In the genomic region with DNA sequence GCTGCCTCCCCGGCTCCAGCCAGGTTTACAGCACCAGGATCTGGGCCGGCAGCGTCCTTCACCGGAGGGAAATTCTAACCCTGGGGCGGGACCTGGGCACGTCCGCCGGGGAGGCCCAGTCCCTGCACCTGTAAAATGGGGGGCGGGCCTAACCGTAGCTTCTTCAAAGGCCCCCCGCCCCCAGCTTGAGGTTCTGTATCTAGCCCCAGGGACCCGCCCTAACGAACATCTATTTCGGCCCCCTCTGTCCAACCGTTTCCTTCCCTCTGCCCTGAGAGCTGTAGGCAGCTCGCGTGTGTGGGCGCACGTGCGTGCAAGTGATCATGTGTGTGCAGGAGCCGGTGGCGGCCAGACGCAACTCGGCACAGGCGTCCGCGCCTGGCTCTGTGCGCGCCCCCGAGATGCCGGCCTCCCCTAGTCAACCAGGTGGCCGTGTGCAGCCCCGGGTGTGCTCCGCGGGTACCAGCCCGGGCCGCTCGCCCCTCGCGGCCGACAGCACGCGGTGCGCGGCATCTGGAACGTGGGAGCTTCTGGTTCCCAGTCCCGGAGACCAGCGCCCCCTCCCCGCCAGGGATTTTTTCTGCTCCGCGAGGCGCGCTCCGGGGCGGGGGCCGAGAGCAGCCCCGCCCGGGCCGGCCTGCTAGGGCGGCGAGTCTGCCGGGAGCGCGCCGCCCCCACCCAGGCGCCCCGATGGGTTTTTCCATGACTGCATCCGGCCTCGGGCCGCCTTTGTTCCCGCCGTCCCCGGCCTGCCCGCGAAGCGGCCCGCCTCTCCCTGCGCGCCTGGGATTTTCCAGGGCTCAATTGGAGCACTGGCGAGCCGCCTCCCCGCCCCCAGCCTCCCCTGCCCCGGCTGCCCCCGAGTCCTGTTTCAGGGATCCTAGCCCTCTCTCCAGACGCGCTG, we compare ENCODE assay signal across 8 cellular contexts. TPM values are rescaled to one million over a fixed set of nuclear protein-coding genes. Genes with fewer than 3 reads are reported as not detected.
A peak's percentile ranks its signal among the peaks of the same experiment; 100 is the strongest.
DNase-seq lines count a peak whose midpoint lies in the region; ATAC-seq, FAIRE-seq and TF ChIP-seq lines count a peak whose summit lies in the region.

No MANE protein-coding gene starts in this region.

- H3K9me2 ChIP-seq in SK-N-SH: no peaks in the 10 kb centered on the region

- no peaks in the 10 kb centered on the region for H3K36me3 Mint-ChIP-seq in activated naive CD8-positive, alpha-beta T cell treated with anti-CD3 and anti-CD28 coated beads for 36 hours

- H4K20me1 ChIP-seq in IMR-90 (ENCODE audit: insufficient read depth, low read length): no peaks in the 10 kb centered on the region
- H4K20me1 ChIP-seq in SK-N-SH (ENCODE audit: insufficient read depth): no peaks in the 10 kb centered on the region

- H2BK20ac ChIP-seq in IMR-90 (ENCODE audit: low read depth, low read length): 0 out of 2 replicates have a peak overlapping the region, but pooled peaks have one; percentile 11

- peaks cover 40% of the 10 kb centered on the region for H3K4me1 Mint-ChIP-seq in activated naive CD8-positive, alpha-beta T cell treated with anti-CD3 and anti-CD28 coated beads for 36 hours

- peak overlapping the region; percentile 96 for H3K14ac ChIP-seq in IMR-90 (replicated peaks; ENCODE audit: low read depth, low read length)

- no peaks in the 10 kb centered on the region for H3K36me3 ChIP-seq in IMR-90 (ENCODE audit: control insufficient read depth, insufficient read depth, low read length)
- no peaks in the 10 kb centered on the region for H3K36me3 ChIP-seq in SK-N-SH (replicated peaks in 1 of 2; ENCODE audit: control insufficient read depth in 1 of 2, insufficient read depth in 2 of 2, low read length in 1 of 2)
- H3K36me3 ChIP-seq in pancreas: no peaks in the 10 kb centered on the region
- H3K36me3 ChIP-seq in tibial artery: no peaks in the 10 kb centered on the region

- H3K23ac ChIP-seq in IMR-90 (ENCODE audit: low read depth, low read length): 0 out of 2 replicates have a peak overlapping the region, but pooled peaks have one; percentile 35

- CTCF ChIA-PET in IMR-90 (lab: Yijun Ruan, JAX): interaction anchor here (0.7 to 2.7 kb wide), 4 partner anchors 38 to 100 kb away, joined by 3 to 14 read pairs (median 4); no protein-coding TSS in a partner anchor
- CTCF ChIA-PET in SK-N-SH (lab: Yijun Ruan, JAX): interaction anchor here (0.6 to 11.6 kb wide), 18 partner anchors 9 to 146 kb away, joined by 3 to 256 read pairs (median 6); a partner anchor contains a TSS

- TF ChIP-seq EP300 in SK-N-SH (IDR thresholded peaks at IDR 0.05; ENCODE audit: borderline replicate concordance in 1 of 2, low read depth in 1 of 2, low read length in 1 of 2): no peak

- H2AK5ac ChIP-seq in IMR-90 (ENCODE audit: low read depth, low read length): peak overlapping the region; percentile 84

- H3K4me2 ChIP-seq in IMR-90 (ENCODE audit: low read depth, low read length) (peak overlapping the region; percentile 51), SK-N-SH (peak overlapping the region; percentile 71; the same call in 1 of the 2 replicates)

- H2AK9ac ChIP-seq in IMR-90 (replicated peaks; ENCODE audit: low read depth, low read length, poor library complexity): peak overlapping the region; percentile 97

- intact Hi-C loops in IMR-90 (cut with micrococcal nuclease): loop anchor here (1.0 to 2.0 kb wide), 3 partner anchors 53 to 172 kb away; a partner anchor contains a TSS
- intact Hi-C loops in Right ventricle myocardium superior (cut with DNase I): loop anchor here (2.0 kb wide), 3 partner anchors 33 to 61 kb away; no protein-coding TSS in a partner anchor
- intact Hi-C loops in pancreas (cut with DNase I): loop anchor here in 1 of 3 donors (5.0 to 10.0 kb wide), 2 partner anchors 58 to 111 kb away; no protein-coding TSS in a partner anchor
- intact Hi-C loops in tibial artery (cut with DNase I; ENCODE audit: low total_unique reads): loop anchor here (2.0 kb wide), 3 partner anchors 29 to 95 kb away; a partner anchor contains a TSS

- H2AFZ ChIP-seq in IMR-90 (replicated peaks; ENCODE audit: low read length, poor library complexity): peak overlapping the region; percentile 95
- H2AFZ ChIP-seq in SK-N-SH (ENCODE audit: low read depth): peak overlapping the region; percentile 90; the same call in 1 of the 2 replicates

- no TSS peak for BruUV-seq in IMR-90 (replicated peaks; lab: Mats Ljungman, UMichigan)

- DNase-seq in EH (ENCODE audit: low read depth) (peak; percentile 92), IMR-90 (peak; percentile 80), SK-N-SH (peak; percentile 93), Right ventricle myocardium superior (peak; percentile 91), pancreas (peak; percentile 70 to 87 (median 81)), tibial artery (peak; percentile 87 to 95)
- DNase-seq in activated naive CD8-positive, alpha-beta T cell treated with anti-CD3 and anti-CD28 coated beads for 36 hours: peak; percentile 94

- peak; percentile 68 for ATAC-seq in GM21529 (IDR thresholded peaks at IDR 0.05; ENCODE audit: unreplicated experiment)
- ATAC-seq in IMR-90 (ENCODE audit: low read depth): peak; percentile 64
- peak; percentile 79 for ATAC-seq in Right ventricle myocardium superior (ENCODE audit: poor library complexity)
- ATAC-seq in pancreas: peak; percentile 68 to 79 (median 72)

- dilution Hi-C loops in IMR-90 (cut with HindIII; ENCODE audit: low sequenced_read_pairs, unreplicated experiment): no loop called here

- H3K27ac ChIP-seq in IMR-90 (ENCODE audit: insufficient read depth, low read length) (peak overlapping the region; percentile 69), SK-N-SH (ENCODE audit: low read depth in 2 of 2, low read length in 1 of 2) (peak overlapping the region in 1 of 2 experiments; percentile 36; a peak in 2 of 4 replicates), pancreas (peak overlapping the region; percentile 71 to 94 (median 86)), tibial artery (peak overlapping the region; percentile 97 to 100)

- H3K27me3 Mint-ChIP-seq in activated naive CD8-positive, alpha-beta T cell treated with anti-CD3 and anti-CD28 coated beads for 36 hours: no peaks in the 10 kb centered on the region

- H4K91ac ChIP-seq in IMR-90 (ENCODE audit: insufficient read depth, low read depth, low read length): peak overlapping the region; percentile 93

- peak overlapping the region; percentile 26 for H3K56ac ChIP-seq in IMR-90 (ENCODE audit: extremely low read depth, insufficient read depth, low read length)

- H3K4me3 ChIP-seq in IMR-90 (ENCODE audit: insufficient read depth, low read depth, low read length) (peak overlapping the region; percentile 42), SK-N-SH (ENCODE audit: low read depth in 2 of 2, low read length in 1 of 2) (peak overlapping the region; percentile 26 to 35; a peak in 3 of 4 replicates), pancreas (peak overlapping the region; percentile 35 to 55 (median 46)), tibial artery (peak overlapping the region; percentile 50 to 68)

- peak overlapping the region; percentile 98 for H3K27ac Mint-ChIP-seq in activated naive CD8-positive, alpha-beta T cell treated with anti-CD3 and anti-CD28 coated beads for 36 hours

- no peaks in the 10 kb centered on the region; a peak in 1 of 4 replicates for H3K79me1 ChIP-seq in IMR-90 (ENCODE audit: low read depth in 1 of 2, low read length in 2 of 2)

- POLR2A ChIA-PET in IMR-90 (lab: Charles Lee; ENCODE audit: unreplicated experiment): interaction anchor here (0.6 to 0.9 kb wide), 2 partner anchors 94 to 96 kb away, joined by 3 to 4 read pairs; a partner anchor contains a TSS
- POLR2A ChIA-PET in SK-N-SH (lab: Yijun Ruan, JAX): interaction anchor here (0.9 to 1.8 kb wide), 6 partner anchors 9 to 150 kb away, joined by 3 to 14 read pairs (median 6); a partner anchor contains a TSS

- peak overlapping the region; percentile 83 to 94 for H4K8ac ChIP-seq in IMR-90 (ENCODE audit: low read depth in 2 of 2, low read length in 2 of 2)

- H3F3A ChIP-seq in SK-N-SH (replicated peaks; ENCODE audit: insufficient read depth): peaks cover 11% of the 10 kb centered on the region

- H2BK5ac ChIP-seq in IMR-90 (ENCODE audit: low read depth, low read length, poor library complexity, severe bottlenecking): peak overlapping the region; percentile 68

- peak overlapping the region; percentile 47; the same call in 1 of the 3 replicates for H2BK15ac ChIP-seq in IMR-90 (ENCODE audit: low read depth, low read length)

- peak overlapping the region; percentile 32 for H4K5ac ChIP-seq in IMR-90 (ENCODE audit: low read depth, low read length)

- FAIRE-seq in pancreas (lab: Jason Lieb, UNC): no peak

- peak overlapping the region; percentile 94 for H3K4ac ChIP-seq in IMR-90 (ENCODE audit: low read depth, low read length)

- in situ Hi-C loops in IMR-90 (cut with MboI; ENCODE audit: low sequenced_read_pairs): loop anchor here (5.0 kb wide), 3 partner anchors 58 to 168 kb away; a partner anchor contains a TSS

- H2BK120ac ChIP-seq in IMR-90 (ENCODE audit: low read depth, low read length): peak overlapping the region; percentile 83

- TF ChIP-seq CTCF in IMR-90 (conservative IDR thresholded peaks at IDR 0.05; ENCODE audit: low read depth, low read length): peak; percentile 32
- peak; percentile 29; the same call in 1 of the 2 replicates for TF ChIP-seq CTCF in SK-N-SH (IDR thresholded peaks at IDR 0.05)
- peak in 1 of 4 donors; percentile 14 for TF ChIP-seq CTCF in pancreas (IDR thresholded peaks at IDR 0.05)
- TF ChIP-seq CTCF in tibial artery (IDR thresholded peaks at IDR 0.05): peak; percentile 23 to 53

- H3K18ac ChIP-seq in IMR-90 (ENCODE audit: low read depth, low read length): peak overlapping the region; percentile 10; the same call in 1 of the 2 replicates

- WGBS in IMR-90 (ENCODE audit: extremely low coverage in 2 of 2, insufficient read length in 1 of 2), 2 experiments: 4% methylated on average over 38 of the region's 86 CpGs; no CpG with 5 or more reads in 1 of the 2 experiments
- WGBS in SK-N-SH (ENCODE audit: low lambda C conversion rate): 37% methylated on average over 17 of the region's 86 CpGs
- 2 to 4% methylated on average over 63 to 86 of the region's 86 CpGs for WGBS in pancreas, 2 donors

- H3K9me1 ChIP-seq in IMR-90 (ENCODE audit: insufficient read depth, low read length): peaks cover 8% of the 10 kb centered on the region; the same call in 1 of the 2 replicates

- TF ChIP-seq POLR2A in IMR-90 (IDR thresholded peaks at IDR 0.05; ENCODE audit: low read depth, low read length): no peak; the same call in 1 of the 2 replicates

- no peaks in the 10 kb centered on the region for H3K27me3 ChIP-seq in IMR-90 (ENCODE audit: control insufficient read depth, insufficient read depth, low read length)
- no peaks in the 10 kb centered on the region for H3K27me3 ChIP-seq in SK-N-SH (ENCODE audit: insufficient read depth)
- H3K27me3 ChIP-seq in pancreas: no peaks in the 10 kb centered on the region
- H3K27me3 ChIP-seq in tibial artery: no peaks in the 10 kb centered on the region

- peaks cover 24% of the 10 kb centered on the region for H3K4me1 ChIP-seq in IMR-90 (ENCODE audit: control insufficient read depth, insufficient read depth, low read length)
- H3K4me1 ChIP-seq in SK-N-SH (ENCODE audit: control insufficient read depth in 1 of 2, insufficient read depth in 2 of 2, low read depth in 1 of 2, low read length in 1 of 2): peaks cover 24 to 26% of the 10 kb centered on the region in 2 experiments; a peak in 3 of 4 replicates
- H3K4me1 ChIP-seq in pancreas: peaks cover 19 to 20% (median 20%) of the 10 kb centered on the region in 3 donors
- H3K4me1 ChIP-seq in tibial artery: peaks cover 23 to 68% (median 47%) of the 10 kb centered on the region in 4 donors

- no peaks in the 10 kb centered on the region for H3K79me2 ChIP-seq in SK-N-SH (ENCODE audit: insufficient read depth)

- no peaks in the 10 kb centered on the region for H3K9me3 Mint-ChIP-seq in activated naive CD8-positive, alpha-beta T cell treated with anti-CD3 and anti-CD28 coated beads for 36 hours

- TF ChIP-seq RAD21 in IMR-90 (IDR thresholded peaks at IDR 0.05; ENCODE audit: low read length) (peak; percentile 4; the same call in 1 of the 2 replicates), SK-N-SH (IDR thresholded peaks at IDR 0.05; ENCODE audit: low read length) (no peak)

- H3K9me3 ChIP-seq in IMR-90 (ENCODE audit: control insufficient read depth, insufficient read depth, low read length): no peaks in the 10 kb centered on the region
- no peaks in the 10 kb centered on the region for H3K9me3 ChIP-seq in SK-N-SH
- no peaks in the 10 kb centered on the region for H3K9me3 ChIP-seq in pancreas
- no peaks in the 10 kb centered on the region for H3K9me3 ChIP-seq in tibial artery

- H3K9ac ChIP-seq in IMR-90 (ENCODE audit: low read depth, low read length) (peak overlapping the region; percentile 39), SK-N-SH (peak overlapping the region; percentile 56)

- H3K4me3 Mint-ChIP-seq in activated naive CD8-positive, alpha-beta T cell treated with anti-CD3 and anti-CD28 coated beads for 36 hours: peak overlapping the region; percentile 86

RNA-seq across cellular contexts. Expression of a gene that starts 21.2 kb away (rescaled TPM):
- not detected in 2 replicates for total RNA-seq in IMR-90 (2012; rRNA removed)
- not detected in 2 replicates for polyA plus RNA-seq in IMR-90 (2012; rRNA removed)
- not detected in 2 replicates for polyA plus RNA-seq in IMR-90 (2012; cell fraction: cytosol; rRNA removed)
- polyA plus RNA-seq in IMR-90 (2012; cell fraction: nucleus; rRNA removed; ENCODE audit: low replicate concordance): not detected in 2 replicates
- not detected in 2 replicates for polyA plus RNA-seq in SK-N-SH (2012; rRNA removed)
- polyA plus RNA-seq in SK-N-SH (2012; cell fraction: cytosol; rRNA removed): not detected in 2 replicates
- not detected in 2 replicates for polyA plus RNA-seq in SK-N-SH (2012; cell fraction: nucleus; rRNA removed)
- not detected for total RNA-seq in activated naive CD8-positive, alpha-beta T cell treated with anti-CD3 and anti-CD28 coated beads for 36 hours
- total RNA-seq in Right ventricle myocardium superior: not detected
- not detected for total RNA-seq in pancreas
- not detected for polyA plus RNA-seq in pancreas
